Comparison of ENCODE assay signal across 2 cellular contexts in genomic region chr7:2934984-2935740, GRCh38.
TF ChIP-seq lines count a peak whose summit lies in the region.

No MANE protein-coding gene starts in this region.

TF ChIP-seq in SK-N-SH treated with all-trans-retinoic acid at 6 μM for 48 hours, 23 proteins besides CTCF, POLR2A, EP300 and RAD21 (continued from another document):
- TF ChIP-seq CSRNP3 (CRISPR knock-in tag; IDR thresholded peaks at IDR 0.05) (no peak), TSHZ2 (CRISPR knock-in tag; IDR thresholded peaks at IDR 0.05) (no peak), ISL1 (CRISPR knock-in tag; IDR thresholded peaks at IDR 0.05) (no peak), PATZ1 (CRISPR knock-in tag; IDR thresholded peaks at IDR 0.05; ENCODE audit: borderline replicate concordance) (no peak)
TF ChIP-seq in SK-N-SH treated with all-trans-retinoic acid at 6 μM for 48 hours: peak in this region for 0.

TF ChIP-seq in WTC11, 78 proteins besides CTCF, POLR2A, EP300 and RAD21 (continued from another document):
- TF ChIP-seq E2F4 (CRISPR knock-in tag; IDR thresholded peaks at IDR 0.05; ENCODE audit: borderline replicate concordance, low read depth) (no peak), ZNF232 (CRISPR knock-in tag; IDR thresholded peaks at IDR 0.05) (no peak), USF2 (CRISPR knock-in tag; IDR thresholded peaks at IDR 0.05) (no peak), NFE2L1 (CRISPR knock-in tag; IDR thresholded peaks at IDR 0.05) (no peak), CREM (CRISPR knock-in tag; IDR thresholded peaks at IDR 0.05) (no peak), ZNF317 (CRISPR knock-in tag; IDR thresholded peaks at IDR 0.05; ENCODE audit: borderline replicate concordance, low read depth) (no peak), CBFB (CRISPR knock-in tag; IDR thresholded peaks at IDR 0.05; ENCODE audit: low read depth) (no peak), ZNF671 (CRISPR knock-in tag; IDR thresholded peaks at IDR 0.05) (no peak), ZNF263 (CRISPR knock-in tag; IDR thresholded peaks at IDR 0.05; ENCODE audit: low read depth) (no peak), ATF6 (CRISPR knock-in tag; IDR thresholded peaks at IDR 0.05) (no peak), ZNF425 (CRISPR knock-in tag; conservative IDR thresholded peaks at IDR 0.05) (no peak), ATF3 (CRISPR knock-in tag; conservative IDR thresholded peaks at IDR 0.05) (no peak), FOXJ3 (CRISPR knock-in tag; IDR thresholded peaks at IDR 0.05; ENCODE audit: borderline replicate concordance) (no peak), NR2C2 (CRISPR knock-in tag; IDR thresholded peaks at IDR 0.05) (no peak), ETV6 (CRISPR knock-in tag; IDR thresholded peaks at IDR 0.05) (no peak), ATF2 (CRISPR knock-in tag; IDR thresholded peaks at IDR 0.05; ENCODE audit: borderline replicate concordance, low read depth) (no peak), SOX15 (CRISPR knock-in tag; IDR thresholded peaks at IDR 0.05) (no peak), HMGXB4 (CRISPR knock-in tag; IDR thresholded peaks at IDR 0.05) (no peak)
